In the genomic region with DNA sequence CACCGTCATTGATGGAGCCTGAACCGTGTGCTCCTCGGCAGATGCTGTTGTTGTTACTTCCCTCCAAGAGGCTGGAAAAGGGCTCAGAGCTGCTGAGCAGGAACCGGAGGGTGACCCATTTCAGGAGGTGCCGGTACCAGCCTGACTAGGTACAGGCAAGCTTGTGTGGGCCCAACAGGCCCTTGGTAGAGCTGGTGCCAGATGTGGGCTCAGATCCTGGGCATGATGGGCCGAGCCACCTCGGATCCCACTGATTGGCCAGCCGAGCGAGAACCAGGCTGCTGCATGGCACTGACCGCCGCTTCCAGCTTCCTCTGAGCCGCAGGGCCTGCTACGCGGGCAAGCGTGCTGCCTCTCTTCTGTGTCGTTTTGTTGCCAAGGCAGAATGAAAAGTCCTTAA, we compare ENCODE assay signal across 1 cellular context.
TF ChIP-seq lines count a peak whose summit lies in the region.

No MANE protein-coding gene starts in this region.

TF ChIP-seq in IMR-90, 13 proteins besides CTCF, POLR2A, EP300 and RAD21 (continued from another document):
- TF ChIP-seq MAZ (IDR thresholded peaks at IDR 0.05; ENCODE audit: borderline replicate concordance, low read depth, low read length) (no peak), RFX5 (IDR thresholded peaks at IDR 0.05; ENCODE audit: low read depth, low read length) (no peak)
- TF ChIP-seq, protein P1, sequence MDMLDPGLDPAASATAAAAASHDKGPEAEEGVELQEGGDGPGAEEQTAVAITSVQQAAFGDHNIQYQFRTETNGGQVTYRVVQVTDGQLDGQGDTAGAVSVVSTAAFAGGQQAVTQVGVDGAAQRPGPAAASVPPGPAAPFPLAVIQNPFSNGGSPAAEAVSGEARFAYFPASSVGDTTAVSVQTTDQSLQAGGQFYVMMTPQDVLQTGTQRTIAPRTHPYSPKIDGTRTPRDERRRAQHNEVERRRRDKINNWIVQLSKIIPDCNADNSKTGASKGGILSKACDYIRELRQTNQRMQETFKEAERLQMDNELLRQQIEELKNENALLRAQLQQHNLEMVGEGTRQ (IDR thresholded peaks at IDR 0.05; ENCODE audit: low read depth, low read length): no peak
- TF ChIP-seq, protein P2, sequence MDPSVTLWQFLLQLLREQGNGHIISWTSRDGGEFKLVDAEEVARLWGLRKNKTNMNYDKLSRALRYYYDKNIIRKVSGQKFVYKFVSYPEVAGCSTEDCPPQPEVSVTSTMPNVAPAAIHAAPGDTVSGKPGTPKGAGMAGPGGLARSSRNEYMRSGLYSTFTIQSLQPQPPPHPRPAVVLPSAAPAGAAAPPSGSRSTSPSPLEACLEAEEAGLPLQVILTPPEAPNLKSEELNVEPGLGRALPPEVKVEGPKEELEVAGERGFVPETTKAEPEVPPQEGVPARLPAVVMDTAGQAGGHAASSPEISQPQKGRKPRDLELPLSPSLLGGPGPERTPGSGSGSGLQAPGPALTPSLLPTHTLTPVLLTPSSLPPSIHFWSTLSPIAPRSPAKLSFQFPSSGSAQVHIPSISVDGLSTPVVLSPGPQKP (IDR thresholded peaks at IDR 0.05; ENCODE audit: borderline replicate concordance, low read depth, low read length): no peak
TF ChIP-seq in IMR-90: peak in this region for 0.
